ENCODE assay signal across 9 cellular contexts in the genomic region with DNA sequence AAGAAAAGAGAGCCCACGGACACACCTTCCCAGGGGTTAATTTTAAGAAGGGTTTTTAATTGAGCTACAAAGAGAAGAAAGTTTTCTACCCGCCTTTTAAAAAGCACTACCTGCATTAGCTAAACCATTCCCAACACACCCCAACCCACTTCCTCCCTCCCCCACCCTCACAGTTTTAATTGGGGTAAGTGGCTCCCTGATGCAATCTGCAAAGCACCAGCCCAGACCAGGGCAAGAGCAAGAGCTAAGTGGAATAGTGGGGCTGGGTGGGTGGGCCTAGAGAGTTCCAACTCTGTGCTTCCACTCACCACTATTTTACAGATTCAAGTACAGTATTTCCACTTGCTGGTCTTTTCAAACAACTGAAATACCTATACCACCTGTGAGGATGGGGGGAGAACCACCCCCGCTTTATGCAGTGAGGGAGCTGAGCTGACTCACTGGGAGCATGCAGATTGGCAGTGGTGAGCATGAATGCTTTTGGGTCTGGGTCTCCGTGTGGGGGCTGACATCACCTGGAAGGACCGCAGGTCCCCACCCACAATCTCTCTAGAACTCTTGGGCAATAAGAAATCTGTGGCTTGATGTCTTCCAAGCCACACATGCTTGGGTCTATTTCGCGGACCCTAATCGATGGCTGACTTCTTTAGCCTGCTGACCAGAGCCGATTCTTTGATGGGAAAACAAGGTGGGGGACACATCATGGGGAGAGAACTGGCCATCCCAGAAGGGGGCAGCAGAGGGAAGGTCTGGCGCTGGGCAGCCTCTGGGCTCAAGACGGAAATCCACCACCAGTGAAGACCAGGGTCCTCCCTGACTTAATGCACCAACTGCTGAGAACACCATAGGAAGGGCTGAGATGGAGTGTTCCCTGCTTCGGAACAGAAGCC.
DNase-seq lines count a peak whose midpoint lies in the region; ATAC-seq and TF ChIP-seq lines count a peak whose summit lies in the region.
"Had no signal": no experiment of that assay in that cellular context is flagged by ENCODE, and none has a peak within 500 bp of the region (broad histone marks: within the 10 kb centered on the region; RNA-seq: fewer than 3 reads in every experiment).

No MANE protein-coding gene starts in this region.

- H3K27me3 ChIP-seq in sigmoid colon = no peaks in the 10 kb centered on the region

- H3K36me3 Mint-ChIP-seq in glutamatergic neuron (ENCODE audit: unreplicated experiment) = no peaks in the 10 kb centered on the region

- peak; percentile 62 for TF ChIP-seq CTCF in WI38 (IDR thresholded peaks at IDR 0.05; ENCODE audit: low read depth, low read length)
- TF ChIP-seq CTCF in glutamatergic neuron (IDR thresholded peaks at IDR 0.05; ENCODE audit: partially characterized antibody, unreplicated experiment) = peak; percentile 41
- peak; percentile 21 to 59 (median 40) for TF ChIP-seq CTCF in sigmoid colon (IDR thresholded peaks at IDR 0.05)
- no peak for TF ChIP-seq CTCF in coronary artery (IDR thresholded peaks at IDR 0.05)

- peaks cover 46% of the 10 kb centered on the region for H3K27me3 Mint-ChIP-seq in glutamatergic neuron (ENCODE audit: unreplicated experiment)

- H3K9me3 ChIP-seq in sigmoid colon = no peaks in the 10 kb centered on the region

- DNase-seq in DMS53 (lab: John Stamatoyannopoulos, UW) = peak; percentile 74
- peak; percentile 19 for DNase-seq in HS-27A (ENCODE audit: low read depth)
- peak; percentile 77 for DNase-seq in glutamatergic neuron
- no peak for DNase-seq in sigmoid colon
- no peak for DNase-seq in amniotic stem cell (lab: John Stamatoyannopoulos, UW)
- no peak for DNase-seq in coronary artery (ENCODE audit: low spot score)

- H3K4me3 ChIP-seq in WI38 (ENCODE audit: low read depth, low read length) = no peak overlapping the region
- H3K4me3 ChIP-seq in sigmoid colon = no peak overlapping the region
- no peak overlapping the region for H3K4me3 ChIP-seq in coronary artery
- H3K4me3 ChIP-seq: skin epidermis had no signal

- peak overlapping the region; percentile 96 for H3K27ac Mint-ChIP-seq in glutamatergic neuron (ENCODE audit: unreplicated experiment)

- H3K36me3 ChIP-seq in sigmoid colon = no peaks in the 10 kb centered on the region

- no peak for ATAC-seq in GM19351 (IDR thresholded peaks at IDR 0.05; ENCODE audit: unreplicated experiment)

- TF ChIP-seq POLR2A in sigmoid colon (IDR thresholded peaks at IDR 0.05) = no peak

- H3K4me1 Mint-ChIP-seq in glutamatergic neuron (ENCODE audit: low read depth, unreplicated experiment) = peaks cover 81% of the 10 kb centered on the region

- H3K4me3 Mint-ChIP-seq in glutamatergic neuron (ENCODE audit: unreplicated experiment) = peak overlapping the region; percentile 79

- 79 to 82% methylated on average over 12 of the region's 12 CpGs for WGBS in sigmoid colon, 2 donors

- TF ChIP-seq EP300 in sigmoid colon (IDR thresholded peaks at IDR 0.05) = no peak

- peaks cover 0 to 70% (median 63%) of the 10 kb centered on the region in 4 donors for H3K4me1 ChIP-seq in sigmoid colon

- intact Hi-C loops in sigmoid colon (cut with DNase I) = loop anchor here (5.0 kb wide), 1 partner anchor 177 kb away; no protein-coding TSS in a partner anchor

- H3K9me3 Mint-ChIP-seq in glutamatergic neuron (ENCODE audit: unreplicated experiment) = peaks cover 64% of the 10 kb centered on the region

- H3K27ac ChIP-seq in sigmoid colon (peak overlapping the region in 2 of 4 donors; percentile 5 to 58), coronary artery (peak overlapping the region in 1 of 2 donors; percentile 17)

Comparison
In these comparisons a context has a peak if more than half of its experiments do, and no peak if none do; other contexts are left out.
1. DNase-seq: peak in DMS53 (single experiment), HS-27A (single experiment) and glutamatergic neuron (single experiment); none in sigmoid colon (single experiment), amniotic stem cell (single experiment) and coronary artery (single experiment).